8 cellular contexts compared by ENCODE assay signal in genomic region chr22:46250035-46250782, GRCh38. TPM values are rescaled to one million over a fixed set of nuclear protein-coding genes. Genes with fewer than 3 reads are reported as not detected.
DNase-seq lines count a peak whose midpoint lies in the region; ATAC-seq and TF ChIP-seq lines count a peak whose summit lies in the region.

CDPF1 (minus strand) TSS chr22:46250293; CDS start chr22:46248284, 2,009 bp downstream.

- POLR2A ChIA-PET in T-cell (lab: Charles Lee) = interaction anchor here in 1 of 2 donors (1.0 kb wide), 1 partner anchor 18 kb away, joined by 11 read pairs; the partner anchor contains the start of gene TTC38

- H3K4me3 ChIP-seq in NB4 (ENCODE audit: low read depth, low read length) (peak within 1 kb of the TSS; percentile 70), left ventricle myocardium inferior (peak within 1 kb of the TSS; percentile 93), prostate gland (peak within 1 kb of the TSS; percentile 60 to 75), urinary bladder (ENCODE audit: low read depth, low read length) (peak within 1 kb of the TSS; percentile 74)

- ATAC-seq in HG02571 (IDR thresholded peaks at IDR 0.05; ENCODE audit: unreplicated experiment) = peak; percentile 81
- peak; percentile 94 to 96 (median 96) for ATAC-seq in T-cell (replicated peaks in 1 of 4)

- 0 out of 3 replicates have a peak, but pooled peaks have one; percentile 2 for TF ChIP-seq CTCF in GM12872 (IDR thresholded peaks at IDR 0.05; ENCODE audit: insufficient read depth, low read depth, low read length)
- no peak for TF ChIP-seq CTCF in NB4 (IDR thresholded peaks at IDR 0.05; ENCODE audit: low read depth, low read length)
- TF ChIP-seq CTCF in left ventricle myocardium inferior (IDR thresholded peaks at IDR 0.05; ENCODE audit: borderline replicate concordance) = peak; percentile 10
- peak in 2 of 4 experiments; percentile 6 to 36 for TF ChIP-seq CTCF in prostate gland (IDR thresholded peaks at IDR 0.05)

- H3K4me1 Mint-ChIP-seq in T-cell = peaks cover 25 to 36% (median 29%) of the 10 kb centered on the region in 3 donors

- H3K27ac ChIP-seq in left ventricle myocardium inferior (replicated peaks) (peak within 1 kb of the TSS; percentile 96), prostate gland (peak within 1 kb of the TSS; percentile 81 to 88), urinary bladder (ENCODE audit: low read depth) (peak within 1 kb of the TSS; percentile 89)

- no peaks in the 10 kb centered on the region for H3K36me3 ChIP-seq in left ventricle myocardium inferior
- no peaks in the 10 kb centered on the region for H3K36me3 ChIP-seq in prostate gland
- H3K36me3 ChIP-seq in urinary bladder (ENCODE audit: insufficient read depth) = no peaks in the 10 kb centered on the region

- TF ChIP-seq POLR2A in NB4 (IDR thresholded peaks at IDR 0.05; ENCODE audit: extremely low read depth, insufficient read length) (peak; percentile 75), prostate gland (IDR thresholded peaks at IDR 0.05) (peak; percentile 93)

- H3K36me3 Mint-ChIP-seq in T-cell = no peaks in the 10 kb centered on the region

- H3K27me3 ChIP-seq in left ventricle myocardium inferior (ENCODE audit: low read depth) (no peaks in the 10 kb centered on the region), prostate gland (replicated peaks; ENCODE audit: insufficient read depth) (no peaks in the 10 kb centered on the region)

- CTCF ChIA-PET in T-cell (lab: Charles Lee) = interaction anchor here in 1 of 2 donors (1.0 kb wide), 1 partner anchor 17 kb away, joined by 3 read pairs; the partner anchor contains the start of gene TTC38

- H3K4me3 Mint-ChIP-seq in T-cell = peak within 1 kb of the TSS; percentile 81 to 84 (median 83)

- H3K27ac Mint-ChIP-seq in T-cell = peak within 1 kb of the TSS; percentile 86 to 87

- peaks cover 70% of the 10 kb centered on the region for H3K4me1 ChIP-seq in left ventricle myocardium inferior
- no peaks in the 10 kb centered on the region for H3K4me1 ChIP-seq in prostate gland (replicated peaks)
- no peaks in the 10 kb centered on the region for H3K4me1 ChIP-seq in urinary bladder (ENCODE audit: insufficient read depth)

- DNase-seq in NB4 (ENCODE audit: low read depth) (peak; percentile 96), T-cell (peak; percentile 76 to 95 (median 86)), amniotic stem cell (lab: John Stamatoyannopoulos, UW) (peak; percentile 69), left ventricle myocardium inferior (peak; percentile 95), prostate gland (ENCODE audit: low spot score) (peak; percentile 87)

- under 1% methylated on average over 19 of the region's 89 CpGs for WGBS in prostate gland
- WGBS in urinary bladder = under 1% methylated on average over 89 of the region's 89 CpGs

- H3K9me3 ChIP-seq in left ventricle myocardium inferior (replicated peaks) (no peaks in the 10 kb centered on the region), prostate gland (no peaks in the 10 kb centered on the region)

- no peaks in the 10 kb centered on the region for H3K27me3 Mint-ChIP-seq in T-cell

- intact Hi-C loops in left ventricle myocardium inferior (cut with micrococcal nuclease) = no loop called here
- intact Hi-C loops in prostate gland (cut with DNase I) = no loop called here

- H3K9me3 Mint-ChIP-seq in T-cell = no peaks in the 10 kb centered on the region

RNA-seq across cellular contexts. Expression of gene CDPF1, which starts in this region (rescaled TPM):
- total RNA-seq in T-cell = 10 to 100 TPM in 3 of 5 donors, 1 to 10 TPM in 2; 5.8 to 15.3 (median 11.5) TPM
- total RNA-seq in left ventricle myocardium inferior = 6.4 TPM
- total RNA-seq in prostate gland = 10 to 100 TPM; 16.2 to 20.6 TPM
- total RNA-seq in urinary bladder = 9.0 TPM
- 20.0 TPM for polyA plus RNA-seq in urinary bladder

Comparison
In these comparisons a context has a peak if more than half of its experiments do, and no peak if none do; other contexts are left out.
1. Peak in every context shown above with its lines: DNase-seq, ATAC-seq, H3K4me3 ChIP-seq and H3K27ac ChIP-seq.